Comparison of ENCODE assay signal across 26 cellular contexts in genomic region chr1:21522525-21523038, GRCh38. TPM values are rescaled to one million over a fixed set of nuclear protein-coding genes. Genes with fewer than 3 reads are reported as not detected.
"Had no signal": no experiment of that assay in that cellular context is flagged by ENCODE, and none has a peak within 500 bp of the region (broad histone marks: within the 10 kb centered on the region; RNA-seq: fewer than 3 reads in every experiment).

No MANE protein-coding gene starts in this region.

- H3K27me3 ChIP-seq: brain microvascular endothelial cell, cardiac muscle cell, SJCRH30 had no signal

- H3K27ac Mint-ChIP-seq: activated CD8-positive, alpha-beta T cell treated with anti-CD3 and anti-CD28 coated beads for 36 hours; activated naive CD4-positive, alpha-beta T cell treated with anti-CD3 and anti-CD28 coated beads, Interleukin-2, amount 10 ng/mL, durations not matched to agents 7 days and 5 days; activated naive CD8-positive, alpha-beta T cell treated with anti-CD3 and anti-CD28 coated beads for 36 hours; activated T-cell treated with anti-CD3 and anti-CD28 coated beads, Interleukin-2, amount 50 U/mL, for 72 hours; activated T-helper 2 cell treated with anti-CD3 and anti-CD28 coated beads, Interferon-gamma antibody, Interleukin-2, Interleukin-4, amounts not matched to agents 10 μg/mL and 5 μg/mL and 100 μg/mL, durations not matched to agents 14 hours and 24 hours and 36 hours had no signal

- H3K36me3 Mint-ChIP-seq: activated naive CD4-positive, alpha-beta T cell treated with anti-CD3 and anti-CD28 coated beads, Interleukin-2, amount 10 ng/mL, durations not matched to agents 7 days and 5 days; activated naive CD8-positive, alpha-beta T cell treated with anti-CD3 and anti-CD28 coated beads for 36 hours had no signal

- H3K9me3 Mint-ChIP-seq: activated CD8-positive, alpha-beta T cell treated with anti-CD3 and anti-CD28 coated beads for 36 hours; activated naive CD4-positive, alpha-beta T cell treated with anti-CD3 and anti-CD28 coated beads, Interleukin-2, amount 10 ng/mL, durations not matched to agents 7 days and 5 days; activated naive CD8-positive, alpha-beta T cell treated with anti-CD3 and anti-CD28 coated beads for 36 hours; activated T-cell treated with anti-CD3 and anti-CD28 coated beads, Interleukin-2, amount 50 U/mL, for 72 hours; activated T-helper 2 cell treated with anti-CD3 and anti-CD28 coated beads, Interferon-gamma antibody, Interleukin-2, Interleukin-4, amounts not matched to agents 10 μg/mL and 5 μg/mL and 100 μg/mL, durations not matched to agents 14 hours and 24 hours and 36 hours had no signal

- H3K4me2 ChIP-seq: SK-N-SH had no signal

- H3K4me3 Mint-ChIP-seq: activated CD8-positive, alpha-beta T cell treated with anti-CD3 and anti-CD28 coated beads for 36 hours; activated naive CD4-positive, alpha-beta T cell treated with anti-CD3 and anti-CD28 coated beads, Interleukin-2, amount 10 ng/mL, durations not matched to agents 7 days and 5 days; activated naive CD8-positive, alpha-beta T cell treated with anti-CD3 and anti-CD28 coated beads for 36 hours; activated T-cell treated with anti-CD3 and anti-CD28 coated beads, Interleukin-2, amount 50 U/mL, for 72 hours had no signal

- H3K4me3 ChIP-seq: cardiac muscle cell, SJCRH30 had no signal

- H3K9ac ChIP-seq: SK-N-SH had no signal

- H3K9me3 ChIP-seq: SJCRH30, SK-N-SH had no signal

- DNase-seq: activated CD4-positive, alpha-beta T cell treated with anti-CD3 and anti-CD28 coated beads for 4 hours; activated CD8-positive, alpha-beta memory T cell treated with anti-CD3 and anti-CD28 coated beads, Interleukin-2, amount 50 U/mL, for 4 hours; activated CD8-positive, alpha-beta T cell treated with anti-CD3 and anti-CD28 coated beads for 36 hours; activated gamma-delta T cell treated with Interleukin-2 at 50 U/mL for 16 hours; activated naive CD4-positive, alpha-beta T cell treated with anti-CD3 and anti-CD28 coated beads, Interleukin-2, amount 10 ng/mL, durations not matched to agents 7 days and 5 days; activated naive CD8-positive, alpha-beta T cell treated with anti-CD3 and anti-CD28 coated beads for 36 hours; activated T-cell treated with anti-CD3 and anti-CD28 coated beads, Interleukin-2, amount 50 U/mL, for 72 hours; brain microvascular endothelial cell; MM.1S; NCI-H1105; NCI-H1436 treated with DMSO at 0.1 percent for 48 hours; NCI-H187; NCI-H2081; NCI-H446; NCI-H524; OCI-M1; Right ventricle myocardium superior; SJCRH30; SK-N-SH; T-helper 1 cell had no signal

- H3K27me3 Mint-ChIP-seq: activated CD8-positive, alpha-beta T cell treated with anti-CD3 and anti-CD28 coated beads for 36 hours; activated naive CD8-positive, alpha-beta T cell treated with anti-CD3 and anti-CD28 coated beads for 36 hours had no signal

- ATAC-seq: activated CD8-positive, alpha-beta T cell treated with anti-CD3 and anti-CD28 coated beads for 36 hours; activated T-cell treated with anti-CD3 and anti-CD28 coated beads, Interleukin-2, amount 50 U/mL, for 72 hours; Panc1 had no signal

- H3K9me2 ChIP-seq: SK-N-SH had no signal

- H3K27ac ChIP-seq: brain microvascular endothelial cell, cardiac muscle cell, RWPE1, SJCRH30, VCaP had no signal

- H3K36me3 ChIP-seq: brain microvascular endothelial cell, cardiac muscle cell, SJCRH30 had no signal

- H3K4me1 Mint-ChIP-seq: activated naive CD4-positive, alpha-beta T cell treated with anti-CD3 and anti-CD28 coated beads, Interleukin-2, amount 10 ng/mL, durations not matched to agents 7 days and 5 days had no signal

RNA-seq across cellular contexts. Expression of gene ALPL, which starts 13.4 kb away (rescaled TPM):
- total RNA-seq: activated CD8-positive, alpha-beta T cell treated with anti-CD3 and anti-CD28 coated beads for 36 hours; activated naive CD8-positive, alpha-beta T cell treated with anti-CD3 and anti-CD28 coated beads for 36 hours; activated T-helper 2 cell treated with anti-CD3 and anti-CD28 coated beads, Interferon-gamma antibody, Interleukin-2, Interleukin-4, amounts not matched to agents 10 μg/mL and 5 μg/mL and 100 μg/mL, durations not matched to agents 14 hours and 24 hours and 36 hours; T-helper 2 cell treated with Interferon-gamma antibody and Interleukin-4, amounts not matched to agents 100 ng/mL and 5 ng/mL, for 36 hours had no signal
